Comparison of ENCODE assay signal across 24 cellular contexts in the genomic region with DNA sequence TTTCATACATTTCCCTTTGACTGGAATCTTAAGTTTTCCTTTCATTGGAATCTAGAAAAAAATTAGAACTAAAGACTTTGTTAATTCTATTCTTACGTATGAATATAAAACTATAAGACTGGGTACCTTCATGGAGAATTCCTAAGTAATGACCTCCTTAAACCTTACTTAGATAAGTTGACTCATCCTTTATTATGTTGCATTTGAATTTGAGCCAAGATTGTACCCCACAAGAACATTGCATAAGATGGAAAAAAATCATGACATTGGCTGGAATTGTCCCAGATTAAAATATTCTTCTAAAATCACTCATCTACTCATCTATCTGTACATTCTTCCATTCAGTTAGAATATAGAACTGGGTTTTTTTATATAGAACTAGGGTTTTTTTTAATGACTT.
"Had no signal": no experiment of that assay in that cellular context is flagged by ENCODE, and none has a peak within 500 bp of the region (broad histone marks: within the 10 kb centered on the region; RNA-seq: fewer than 3 reads in every experiment).

No MANE protein-coding gene starts in this region.

- H3K27me3 Mint-ChIP-seq: activated CD8-positive, alpha-beta memory T cell treated with anti-CD3 and anti-CD28 coated beads, Interleukin-2, amount 10 ng/mL, durations not matched to agents 7 days and 5 days; naive B cell had no signal

- ATAC-seq: activated CD8-positive, alpha-beta memory T cell treated with anti-CD3 and anti-CD28 coated beads, Interleukin-2, amount 10 ng/mL, durations not matched to agents 7 days and 5 days; activated naive CD8-positive, alpha-beta T cell treated with anti-CD3 and anti-CD28 coated beads, Interleukin-2, amount 50 U/mL, for 24 hours; gastroesophageal sphincter; heart right ventricle; left lobe of liver; stimulated activated effector memory CD8-positive, alpha-beta T cell treated with anti-CD3 and anti-CD28 coated beads, Interleukin-12 subunit alpha, Interleukin-12 subunit beta, amount 100 ng/mL, for 72 hours had no signal

- H3K36me3 Mint-ChIP-seq: activated CD8-positive, alpha-beta memory T cell treated with anti-CD3 and anti-CD28 coated beads, Interleukin-2, amount 10 ng/mL, durations not matched to agents 7 days and 5 days; naive B cell; stimulated activated effector memory CD8-positive, alpha-beta T cell treated with anti-CD3 and anti-CD28 coated beads, Interleukin-12 subunit alpha, Interleukin-12 subunit beta, amount 100 ng/mL, for 72 hours had no signal

- H3K36me3 ChIP-seq: colonic mucosa, esophagus squamous epithelium, gastroesophageal sphincter, heart right ventricle, ovary, sigmoid colon had no signal

- H3K27ac Mint-ChIP-seq: activated CD8-positive, alpha-beta memory T cell treated with anti-CD3 and anti-CD28 coated beads, Interleukin-2, amount 10 ng/mL, durations not matched to agents 7 days and 5 days; activated naive CD4-positive, alpha-beta T cell treated with anti-CD3 and anti-CD28 coated beads for 36 hours; activated naive CD8-positive, alpha-beta T cell treated with anti-CD3 and anti-CD28 coated beads, Interleukin-2, amount 50 U/mL, for 24 hours; activated T-helper 2 cell treated with anti-CD3 and anti-CD28 coated beads, Interferon-gamma antibody, Interleukin-2, Interleukin-4, amounts not matched to agents 10 μg/mL and 5 μg/mL and 100 μg/mL, durations not matched to agents 14 hours and 24 hours and 36 hours; naive B cell; stimulated activated effector memory CD8-positive, alpha-beta T cell treated with anti-CD3 and anti-CD28 coated beads, Interleukin-12 subunit alpha, Interleukin-12 subunit beta, amount 100 ng/mL, for 72 hours had no signal

- H3K27me3 ChIP-seq: colonic mucosa, esophagus squamous epithelium, gastroesophageal sphincter, heart right ventricle, ovary, sigmoid colon had no signal

- H3K4me3 Mint-ChIP-seq: activated CD8-positive, alpha-beta memory T cell treated with anti-CD3 and anti-CD28 coated beads, Interleukin-2, amount 10 ng/mL, durations not matched to agents 7 days and 5 days; activated naive CD4-positive, alpha-beta T cell treated with anti-CD3 and anti-CD28 coated beads for 36 hours; activated naive CD8-positive, alpha-beta T cell treated with anti-CD3 and anti-CD28 coated beads, Interleukin-2, amount 50 U/mL, for 24 hours; naive B cell; stimulated activated effector memory CD8-positive, alpha-beta T cell treated with anti-CD3 and anti-CD28 coated beads, Interleukin-12 subunit alpha, Interleukin-12 subunit beta, amount 100 ng/mL, for 72 hours had no signal

- H3K4me1 ChIP-seq: colonic mucosa, esophagus squamous epithelium had no signal

- H3K4me3 ChIP-seq: colonic mucosa, esophagus squamous epithelium, gastroesophageal sphincter, heart right ventricle, ovary, sigmoid colon had no signal

- DNase-seq: activated CD4-positive, alpha-beta T cell treated with anti-CD3 and anti-CD28 coated beads for 1 hour; activated CD4-positive, alpha-beta T cell treated with anti-CD3 and anti-CD28 coated beads, Interleukin-2, amount 50 U/mL, for 4 hours; activated CD8-positive, alpha-beta memory T cell treated with anti-CD3 and anti-CD28 coated beads, Interleukin-2, amount 10 ng/mL, durations not matched to agents 7 days and 5 days; activated naive CD4-positive, alpha-beta T cell treated with anti-CD3 and anti-CD28 coated beads for 36 hours; activated naive CD8-positive, alpha-beta T cell treated with anti-CD3 and anti-CD28 coated beads, Interleukin-2, amount 50 U/mL, for 24 hours; activated T-cell treated with anti-CD3 and anti-CD28 coated beads, Interleukin-2, amount 50 U/mL, for 1 hour; caudate nucleus; colonic mucosa; effector CD4-positive, alpha-beta T cell; esophagus squamous epithelium; heart right ventricle; mammary epithelial cell; naive B cell; ovary; sigmoid colon; T-helper 1 cell; T1000 had no signal

- H3K9me3 Mint-ChIP-seq: activated naive CD4-positive, alpha-beta T cell treated with anti-CD3 and anti-CD28 coated beads for 36 hours; activated naive CD8-positive, alpha-beta T cell treated with anti-CD3 and anti-CD28 coated beads, Interleukin-2, amount 50 U/mL, for 24 hours; activated T-helper 2 cell treated with anti-CD3 and anti-CD28 coated beads, Interferon-gamma antibody, Interleukin-2, Interleukin-4, amounts not matched to agents 10 μg/mL and 5 μg/mL and 100 μg/mL, durations not matched to agents 14 hours and 24 hours and 36 hours; naive B cell; stimulated activated effector memory CD8-positive, alpha-beta T cell treated with anti-CD3 and anti-CD28 coated beads, Interleukin-12 subunit alpha, Interleukin-12 subunit beta, amount 100 ng/mL, for 72 hours had no signal

- FAIRE-seq: astrocyte, islet of Langerhans had no signal

- H3K9me3 ChIP-seq: colonic mucosa, esophagus squamous epithelium, gastroesophageal sphincter, heart right ventricle, ovary, sigmoid colon had no signal

- H3K4me1 Mint-ChIP-seq: activated CD8-positive, alpha-beta memory T cell treated with anti-CD3 and anti-CD28 coated beads, Interleukin-2, amount 10 ng/mL, durations not matched to agents 7 days and 5 days; activated naive CD8-positive, alpha-beta T cell treated with anti-CD3 and anti-CD28 coated beads, Interleukin-2, amount 50 U/mL, for 24 hours; naive B cell; stimulated activated effector memory CD8-positive, alpha-beta T cell treated with anti-CD3 and anti-CD28 coated beads, Interleukin-12 subunit alpha, Interleukin-12 subunit beta, amount 100 ng/mL, for 72 hours had no signal

- H3K27ac ChIP-seq: colonic mucosa, esophagus squamous epithelium, gastroesophageal sphincter, heart right ventricle, ovary, sigmoid colon, VCaP had no signal
